In the genomic region with DNA sequence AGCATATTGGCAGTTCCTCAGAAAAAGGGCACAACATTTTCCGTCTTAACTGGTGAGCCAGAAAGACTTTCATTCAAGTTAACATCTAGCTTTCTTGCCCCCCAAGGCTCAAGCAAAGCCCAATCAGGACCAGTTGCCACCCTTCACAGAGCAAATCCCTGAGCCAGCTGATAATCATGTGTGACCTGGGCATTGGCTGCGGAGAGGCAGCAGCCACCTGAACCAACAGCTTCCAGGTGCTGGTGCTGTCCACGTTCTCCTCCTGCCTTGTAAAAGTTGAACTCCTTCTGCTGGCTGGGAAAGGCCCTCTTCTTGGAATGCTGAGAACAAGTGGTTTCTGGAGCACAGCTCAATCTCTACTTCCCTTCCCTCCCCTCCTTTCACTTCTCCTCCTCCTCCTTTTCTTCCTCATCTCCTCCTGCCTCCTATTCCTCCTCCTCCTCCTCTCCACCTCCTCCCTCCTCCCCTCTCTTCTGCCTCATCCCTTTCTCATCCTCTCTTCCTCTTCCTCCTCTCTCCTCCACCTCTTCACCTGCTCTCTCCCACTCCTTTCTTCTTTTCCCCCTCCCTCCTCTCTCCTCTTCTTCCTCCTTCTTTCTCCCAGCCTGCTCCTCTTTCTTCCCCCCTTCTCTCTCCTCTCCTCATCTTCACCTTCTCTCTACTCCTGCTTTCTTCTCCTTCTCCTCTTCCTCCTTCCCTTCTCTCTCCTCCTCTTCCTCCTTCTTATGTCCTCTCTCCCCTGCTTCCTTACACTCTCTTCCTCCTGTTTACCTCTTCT, we compare ENCODE assay signal across 15 cellular contexts.
DNase-seq lines count a peak whose midpoint lies in the region; ATAC-seq lines count a peak whose summit lies in the region.
"Had no signal": no experiment of that assay in that cellular context is flagged by ENCODE, and none has a peak within 500 bp of the region (broad histone marks: within the 10 kb centered on the region; RNA-seq: fewer than 3 reads in every experiment).

No MANE protein-coding gene starts in this region.

- DNase-seq in DMS53 (lab: John Stamatoyannopoulos, UW) (peak; percentile 6), DMS53 treated with DMSO at 0.1 percent for 48 hours (lab: John Stamatoyannopoulos, UW; ENCODE audit: unreplicated experiment) (no peak), NCI-H524 (lab: John Stamatoyannopoulos, UW) (no peak)
- no peak for DNase-seq in stimulated activated naive CD8-positive, alpha-beta T cell treated with anti-CD3 and anti-CD28 coated beads, Interleukin-15, Interleukin-2, amounts not matched to agents 100 U/mL and 50 U/mL, for 24 hours
- no peak for DNase-seq in stimulated activated effector memory CD8-positive, alpha-beta T cell treated with anti-CD3 and anti-CD28 coated beads, Interleukin-12 subunit alpha, Interleukin-12 subunit beta, amount 100 ng/mL, for 72 hours (ENCODE audit: low spot score in 2 of 2)
- DNase-seq: CD8-positive, alpha-beta T cell; COR-L47; DMS153; GOT3; H9 had no signal

- H3K4me3 Mint-ChIP-seq in stimulated activated naive CD8-positive, alpha-beta T cell treated with anti-CD3 and anti-CD28 coated beads, Interleukin-15, Interleukin-2, amounts not matched to agents 100 ng/mL and 50 ng/mL, for 24 hours, result no peak overlapping the region
- no peak overlapping the region for H3K4me3 Mint-ChIP-seq in stimulated activated effector memory CD8-positive, alpha-beta T cell treated with anti-CD3 and anti-CD28 coated beads, Interleukin-12 subunit alpha, Interleukin-12 subunit beta, amount 100 ng/mL, for 72 hours
- H3K4me3 Mint-ChIP-seq: CD8-positive, alpha-beta T cell; H9 had no signal

- peaks cover 11% of the 10 kb centered on the region for H3K27me3 Mint-ChIP-seq in stimulated activated naive CD8-positive, alpha-beta T cell treated with anti-CD3 and anti-CD28 coated beads, Interleukin-15, Interleukin-2, amounts not matched to agents 100 ng/mL and 50 ng/mL, for 24 hours

- peak overlapping the region; percentile 36 for H3K27ac Mint-ChIP-seq in stimulated activated naive CD8-positive, alpha-beta T cell treated with anti-CD3 and anti-CD28 coated beads, Interleukin-15, Interleukin-2, amounts not matched to agents 100 ng/mL and 50 ng/mL, for 24 hours
- H3K27ac Mint-ChIP-seq in stimulated activated effector memory CD8-positive, alpha-beta T cell treated with anti-CD3 and anti-CD28 coated beads, Interleukin-12 subunit alpha, Interleukin-12 subunit beta, amount 100 ng/mL, for 72 hours, result peak overlapping the region; percentile 84
- H3K27ac Mint-ChIP-seq: CD14-positive monocyte; CD8-positive, alpha-beta T cell; H9 had no signal

- H3K4me1 Mint-ChIP-seq in stimulated activated naive CD8-positive, alpha-beta T cell treated with anti-CD3 and anti-CD28 coated beads, Interleukin-15, Interleukin-2, amounts not matched to agents 100 ng/mL and 50 ng/mL, for 24 hours (ENCODE audit: low read depth), result peaks cover 6% of the 10 kb centered on the region
- H3K4me1 Mint-ChIP-seq in stimulated activated effector memory CD8-positive, alpha-beta T cell treated with anti-CD3 and anti-CD28 coated beads, Interleukin-12 subunit alpha, Interleukin-12 subunit beta, amount 100 ng/mL, for 72 hours, result no peaks in the 10 kb centered on the region

- ATAC-seq in stimulated activated naive CD8-positive, alpha-beta T cell treated with anti-CD3 and anti-CD28 coated beads, Interleukin-15, Interleukin-2, amounts not matched to agents 100 U/mL and 50 U/mL, for 24 hours, result no peak
- ATAC-seq in stimulated activated effector memory CD8-positive, alpha-beta T cell treated with anti-CD3 and anti-CD28 coated beads, Interleukin-12 subunit alpha, Interleukin-12 subunit beta, amount 100 ng/mL, for 72 hours, result no peak
- no peak for ATAC-seq in GM21390 (IDR thresholded peaks at IDR 0.05; ENCODE audit: unreplicated experiment)
- no peak for ATAC-seq in GM21529 (IDR thresholded peaks at IDR 0.05; ENCODE audit: unreplicated experiment)
- ATAC-seq: CD8-positive, alpha-beta T cell; HepG2 had no signal

- no peaks in the 10 kb centered on the region for H3K36me3 Mint-ChIP-seq in stimulated activated naive CD8-positive, alpha-beta T cell treated with anti-CD3 and anti-CD28 coated beads, Interleukin-15, Interleukin-2, amounts not matched to agents 100 ng/mL and 50 ng/mL, for 24 hours (ENCODE audit: low read depth)
- no peaks in the 10 kb centered on the region for H3K36me3 Mint-ChIP-seq in stimulated activated effector memory CD8-positive, alpha-beta T cell treated with anti-CD3 and anti-CD28 coated beads, Interleukin-12 subunit alpha, Interleukin-12 subunit beta, amount 100 ng/mL, for 72 hours
- H3K36me3 Mint-ChIP-seq: CD14-positive monocyte; CD8-positive, alpha-beta T cell had no signal

- H3K9me3 Mint-ChIP-seq in stimulated activated naive CD8-positive, alpha-beta T cell treated with anti-CD3 and anti-CD28 coated beads, Interleukin-15, Interleukin-2, amounts not matched to agents 100 ng/mL and 50 ng/mL, for 24 hours, result no peaks in the 10 kb centered on the region
- H3K9me3 Mint-ChIP-seq in stimulated activated effector memory CD8-positive, alpha-beta T cell treated with anti-CD3 and anti-CD28 coated beads, Interleukin-12 subunit alpha, Interleukin-12 subunit beta, amount 100 ng/mL, for 72 hours, result no peaks in the 10 kb centered on the region
- H3K9me3 Mint-ChIP-seq: CD8-positive, alpha-beta T cell; H9 had no signal
